1 cellular context compared by ENCODE assay signal in genomic region chr2:118490323-118490722, GRCh38.
TF ChIP-seq lines count a peak whose summit lies in the region.

No MANE protein-coding gene starts in this region.

TF ChIP-seq in H1, 55 proteins besides CTCF, POLR2A, EP300 and RAD21 (continued from another document):
- TF ChIP-seq USF2 (IDR thresholded peaks at IDR 0.05; ENCODE audit: low read length) (no peak), E2F6 (IDR thresholded peaks at IDR 0.05) (no peak), PHF8 (conservative IDR thresholded peaks at IDR 0.05; ENCODE audit: low read depth, low read length) (no peak), ATF3 (IDR thresholded peaks at IDR 0.05; ENCODE audit: insufficient read depth, low read depth, low read length) (no peak), TAF1 (IDR thresholded peaks at IDR 0.05; ENCODE audit: low read depth, low read length) (no peak), TBP (IDR thresholded peaks at IDR 0.05; ENCODE audit: low read depth, low read length) (no peak), KDM1A (IDR thresholded peaks at IDR 0.05; ENCODE audit: borderline replicate concordance, low read length) (no peak), SUZ12 (IDR thresholded peaks at IDR 0.05; ENCODE audit: low read length) (no peak), MAX (IDR thresholded peaks at IDR 0.05) (no peak)
